Comparison of ENCODE assay signal across 22 cellular contexts in genomic region chr2:196191541-196191940, GRCh38.
"Had no signal": no experiment of that assay in that cellular context is flagged by ENCODE, and none has a peak within 500 bp of the region (broad histone marks: within the 10 kb centered on the region; RNA-seq: fewer than 3 reads in every experiment).

No MANE protein-coding gene starts in this region.

- H3K4me3 ChIP-seq: adrenal gland, ascending aorta, esophagus muscularis mucosa, gastrocnemius medialis, right lobe of liver, skin epidermis, thyroid gland, upper lobe of right lung had no signal

- H3K27ac ChIP-seq: adrenal gland, ascending aorta, esophagus muscularis mucosa, gastrocnemius medialis, right lobe of liver, skin epidermis, thyroid gland, upper lobe of right lung had no signal

- ATAC-seq: effector memory CD8-positive, alpha-beta T cell; gastrocnemius medialis; right lobe of liver; upper lobe of right lung; WTC11 had no signal

- H3K36me3 ChIP-seq: adrenal gland, ascending aorta, esophagus muscularis mucosa, gastrocnemius medialis, right lobe of liver, thyroid gland, upper lobe of right lung had no signal

- DNase-seq: activated CD4-positive, alpha-beta T cell treated with anti-CD3 and anti-CD28 coated beads, Interleukin-2, amount 50 U/mL, for 48 hours; activated CD8-positive, alpha-beta memory T cell treated with anti-CD3 and anti-CD28 coated beads, Interleukin-2, amount 50 U/mL, for 48 hours; activated effector memory CD4-positive, alpha-beta T cell treated with anti-CD3 and anti-CD28 coated beads, Interleukin-2, amount 50 U/mL, for 16 hours; activated naive CD4-positive, alpha-beta T cell treated with anti-CD3 and anti-CD28 coated beads, Interleukin-2, amount 50 U/mL, for 16 hours; activated T-cell treated with anti-CD3 and anti-CD28 coated beads, Interleukin-2, amount 50 U/mL, for 48 hours; adrenal gland; central memory CD4-positive, alpha-beta T cell; dermis blood vessel endothelial cell; effector memory CD8-positive, alpha-beta T cell; gastrocnemius medialis; head of caudate nucleus; nucleus accumbens; right lobe of liver; stimulated activated CD4-positive, alpha-beta T cell treated with anti-CD3 and anti-CD28 coated beads, Interleukin-1b, Interleukin-23, amount 100 ng/mL, for 48 hours; substantia nigra; thyroid gland; upper lobe of right lung had no signal

- H3K27ac Mint-ChIP-seq: effector memory CD8-positive, alpha-beta T cell; stimulated activated naive CD8-positive, alpha-beta T cell treated with anti-CD3 and anti-CD28 coated beads, Interleukin-15, Interleukin-2, amounts not matched to agents 100 ng/mL and 50 ng/mL, for 24 hours; WTC11 had no signal

- H3K4me3 Mint-ChIP-seq: effector memory CD8-positive, alpha-beta T cell; stimulated activated naive CD8-positive, alpha-beta T cell treated with anti-CD3 and anti-CD28 coated beads, Interleukin-15, Interleukin-2, amounts not matched to agents 100 ng/mL and 50 ng/mL, for 24 hours; WTC11 had no signal

- H3K27me3 Mint-ChIP-seq: effector memory CD8-positive, alpha-beta T cell; stimulated activated naive CD8-positive, alpha-beta T cell treated with anti-CD3 and anti-CD28 coated beads, Interleukin-15, Interleukin-2, amounts not matched to agents 100 ng/mL and 50 ng/mL, for 24 hours had no signal

- H3K9me3 ChIP-seq: adrenal gland, ascending aorta, esophagus muscularis mucosa, gastrocnemius medialis, right lobe of liver, thyroid gland, upper lobe of right lung had no signal

- H3K36me3 Mint-ChIP-seq: WTC11 had no signal

- H3K27me3 ChIP-seq: adrenal gland, ascending aorta, esophagus muscularis mucosa, gastrocnemius medialis, right lobe of liver, thyroid gland, upper lobe of right lung had no signal

- H3K4me1 ChIP-seq: adrenal gland, ascending aorta, esophagus muscularis mucosa, gastrocnemius medialis, right lobe of liver, thyroid gland, upper lobe of right lung had no signal

- H3K4me1 Mint-ChIP-seq: WTC11 had no signal

- H3K9me3 Mint-ChIP-seq: effector memory CD8-positive, alpha-beta T cell; stimulated activated naive CD8-positive, alpha-beta T cell treated with anti-CD3 and anti-CD28 coated beads, Interleukin-15, Interleukin-2, amounts not matched to agents 100 ng/mL and 50 ng/mL, for 24 hours had no signal
